ENCODE assay signal across 8 cellular contexts in genomic region chr17:59964455-59965328, GRCh38. TPM values are rescaled to one million over a fixed set of nuclear protein-coding genes. Genes with fewer than 3 reads are reported as not detected.
A peak's percentile ranks its signal among the peaks of the same experiment; 100 is the strongest.
DNase-seq lines count a peak whose midpoint lies in the region; ATAC-seq and TF ChIP-seq lines count a peak whose summit lies in the region.

Gene RNFT1, minus strand, starts transcription at chr17:59964740. Its CDS starts 77 bp downstream, at chr17:59964663.

- no peaks in the 10 kb centered on the region for H3K9me2 ChIP-seq in PC-9 (ENCODE audit: insufficient read depth)

- no peaks in the 10 kb centered on the region for H3K27me3 ChIP-seq in PC-9 (ENCODE audit: insufficient read depth, low read depth)

- H2AFZ ChIP-seq in PC-9 = peak within 1 kb of the TSS; percentile 86

- DNase-seq in CMK (ENCODE audit: low read depth) = peak; percentile 49
- DNase-seq in HuH-7.5 (ENCODE audit: low spot score) = peak; percentile 99
- DNase-seq in PC-9 = peak; percentile 77 to 83
- DNase-seq in activated T-cell treated with anti-CD3 and anti-CD28 coated beads, Interleukin-2, amount 50 U/mL, for 1 hour = peak; percentile 93
- DNase-seq in epithelial cell of prostate (ENCODE audit: low read depth, low spot score) = no peak
- peak; percentile 92 to 97 (median 95) for DNase-seq in mucosa of descending colon
- peak; percentile 86 to 96 for DNase-seq in stimulated activated CD8-positive, alpha-beta memory T cell treated with anti-CD3 and anti-CD28 coated beads, Interleukin-2, amount 100 ng/mL, for 48 hours (ENCODE audit: low read depth in 2 of 2)

- TF ChIP-seq CTCF in PC-9 (conservative IDR thresholded peaks at IDR 0.05) = no peak
- no peak for TF ChIP-seq CTCF in mucosa of descending colon (IDR thresholded peaks at IDR 0.05)

- POLR2A ChIA-PET in PC-9 (lab: Charles Lee; ENCODE audit: unreplicated experiment) = interaction anchor here (0.5 to 0.7 kb wide), 8 partner anchors 41 to 858 kb away, joined by 3 to 35 read pairs (median 4); partner anchors contain the start of genes TRIM37 and USP32

- H3K36me3 ChIP-seq in PC-9 (ENCODE audit: low read depth) = no peaks in the 10 kb centered on the region
- no peaks in the 10 kb centered on the region for H3K36me3 ChIP-seq in mucosa of descending colon (ENCODE audit: low read depth)

- CTCF ChIA-PET in PC-9 (lab: Charles Lee) = interaction anchor here (0.6 to 0.7 kb wide), 3 partner anchors 11 to 262 kb away, joined by 3 to 7 read pairs (median 3); no protein-coding TSS in a partner anchor

- H4K20me1 ChIP-seq in PC-9 (ENCODE audit: insufficient read depth) = no peaks in the 10 kb centered on the region

- intact Hi-C loops in PC-9 (cut with micrococcal nuclease; ENCODE audit: unreplicated experiment) = no loop called here
- intact Hi-C loops in mucosa of descending colon (cut with DNase I, micrococcal nuclease) = no loop called here

- H3K27ac ChIP-seq in PC-9 (peak within 1 kb of the TSS; percentile 71), epithelial cell of prostate (peak within 1 kb of the TSS; percentile 72)

- TSS peak; percentile 86 for BruUV-seq in PC-9 (replicated peaks; lab: Mats Ljungman, UMichigan)

- H3F3A ChIP-seq in PC-9 (ENCODE audit: insufficient read depth, low read depth) = peaks cover 17% of the 10 kb centered on the region

- ATAC-seq in GM21381 (IDR thresholded peaks at IDR 0.05; ENCODE audit: unreplicated experiment) (peak; percentile 78), mucosa of descending colon (peak; percentile 99)

- no peaks in the 10 kb centered on the region for H3K9me3 ChIP-seq in PC-9 (ENCODE audit: insufficient read depth, low read depth)
- H3K9me3 ChIP-seq in mucosa of descending colon = no peaks in the 10 kb centered on the region

- H3K4me1 ChIP-seq in PC-9 (replicated peaks; ENCODE audit: insufficient read depth) (peaks cover 19% of the 10 kb centered on the region), mucosa of descending colon (ENCODE audit: low read depth) (peaks cover 4% of the 10 kb centered on the region)

- H3K4me2 ChIP-seq in PC-9 = peak within 1 kb of the TSS; percentile 90

- no peaks in the 10 kb centered on the region for H3K79me2 ChIP-seq in PC-9 (ENCODE audit: low read depth)

- H3K4me3 ChIP-seq in PC-9 = peak within 1 kb of the TSS; percentile 82
- H3K4me3 ChIP-seq in mucosa of descending colon = peak within 1 kb of the TSS; percentile 83

RNA-seq across cellular contexts. Expression of gene RNFT1, which starts in this region (rescaled TPM):
- total RNA-seq in PC-9 (2021) = 19.9 and 24.7 TPM in 2 replicates
- 10 to 100 TPM; 21.5 to 32.3 (median 21.9) TPM for total RNA-seq in mucosa of descending colon
